Comparison of ENCODE assay signal across 16 cellular contexts in the genomic region with DNA sequence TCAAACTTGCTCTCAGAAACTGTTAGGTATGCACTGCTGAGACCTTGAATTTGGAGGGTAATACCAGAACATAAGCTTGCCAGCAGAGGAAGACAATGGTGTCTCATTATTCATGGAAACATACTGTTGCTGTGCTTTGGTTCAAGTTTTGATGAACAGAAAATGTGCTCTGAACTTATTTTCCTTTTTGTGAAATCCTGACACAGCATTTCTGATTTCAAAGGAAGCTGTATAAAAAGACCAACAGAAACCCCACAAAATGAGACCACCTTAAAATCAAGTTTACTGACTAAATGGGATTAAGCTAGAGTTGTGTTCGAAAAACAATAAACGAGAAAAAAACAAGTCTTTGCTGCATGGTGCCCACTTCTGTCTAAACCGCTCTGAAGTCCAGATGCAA.
DNase-seq lines count a peak whose midpoint lies in the region; ATAC-seq, FAIRE-seq and TF ChIP-seq lines count a peak whose summit lies in the region.
"Had no signal": no experiment of that assay in that cellular context is flagged by ENCODE, and none has a peak within 500 bp of the region (broad histone marks: within the 10 kb centered on the region; RNA-seq: fewer than 3 reads in every experiment).

No MANE protein-coding gene starts in this region.

- H3K27ac ChIP-seq in A549: no peak overlapping the region
- H3K27ac ChIP-seq in KMS-11: peak overlapping the region; percentile 24; the same call in 1 of the 2 replicates
- H3K27ac ChIP-seq: BLaER1 treated with 17β-estradiol and CSF1 and Interleukin-3, amounts not matched to agents 10 nM and 100 nM had no signal

- DNase-seq in A549 (ENCODE audit: low read depth in 1 of 2, low spot score in 1 of 2) (no peak), neural crest cell (ENCODE audit: low read depth, low spot score) (no peak), MG63 (no peak), SK-N-DZ (ENCODE audit: low spot score) (no peak), NCI-H2081 (lab: John Stamatoyannopoulos, UW) (no peak)
- DNase-seq: 8988T; ACHN; CD4-positive, CD25-positive, alpha-beta regulatory T cell; DMS53; GF-D8; HCEC 1CT; HFFc6 had no signal

- no peak for TF ChIP-seq CTCF in A549 (IDR thresholded peaks at IDR 0.05)
- TF ChIP-seq CTCF in KMS-11 (conservative IDR thresholded peaks at IDR 0.05; ENCODE audit: low read depth, low read length): no peak
- no peak for TF ChIP-seq CTCF in neural crest cell (conservative IDR thresholded peaks at IDR 0.05)

- H3K27me3 Mint-ChIP-seq in dendritic cell treated with granulocyte-macrophage colony-stimulating factor and Interleukin-4, amounts not matched to agents 40 ng/mL and 50 ng/mL, for 4 days: no peaks in the 10 kb centered on the region
- H3K27me3 Mint-ChIP-seq in neural crest cell (ENCODE audit: low read depth): no peaks in the 10 kb centered on the region
- H3K27me3 Mint-ChIP-seq: CD4-positive, CD25-positive, alpha-beta regulatory T cell; IgD-negative memory B cell had no signal

- H3K4me2 ChIP-seq in A549 (no peak overlapping the region), KMS-11 (peak overlapping the region; percentile 18; the same call in 1 of the 2 replicates)

- H3K9ac ChIP-seq in KMS-11: no peak overlapping the region
- H3K9ac ChIP-seq: BLaER1 treated with 17β-estradiol and CSF1 and Interleukin-3, amounts not matched to agents 10 nM and 100 nM had no signal

- peaks cover 49% of the 10 kb centered on the region for H3K4me1 Mint-ChIP-seq in dendritic cell treated with granulocyte-macrophage colony-stimulating factor and Interleukin-4, amounts not matched to agents 40 ng/mL and 50 ng/mL, for 4 days (ENCODE audit: low read depth)
- H3K4me1 Mint-ChIP-seq in neural crest cell: peaks cover 19% of the 10 kb centered on the region
- H3K4me1 Mint-ChIP-seq: IgD-negative memory B cell had no signal

- H4K20me1 ChIP-seq in KMS-11 (ENCODE audit: insufficient read depth): no peaks in the 10 kb centered on the region
- H4K20me1 ChIP-seq: BLaER1 treated with 17β-estradiol and CSF1 and Interleukin-3, amounts not matched to agents 10 nM and 100 nM had no signal

- H3K36me3 ChIP-seq in KMS-11 (ENCODE audit: insufficient read depth) (no peaks in the 10 kb centered on the region), MG63 (no peaks in the 10 kb centered on the region)
- H3K36me3 ChIP-seq: BLaER1 treated with 17β-estradiol and CSF1 and Interleukin-3, amounts not matched to agents 10 nM and 100 nM had no signal

- H3K9me3 ChIP-seq in A549 (no peaks in the 10 kb centered on the region), MG63 (no peaks in the 10 kb centered on the region)

- no peak for TF ChIP-seq POLR2A in A549 (IDR thresholded peaks at IDR 0.05; ENCODE audit: low read length)

- H3K79me2 ChIP-seq in KMS-11 (ENCODE audit: insufficient read depth, low read depth): no peaks in the 10 kb centered on the region

- no peak overlapping the region for H2AFZ ChIP-seq in KMS-11 (ENCODE audit: low read depth)

- 93% methylated on average over 3 of the region's 3 CpGs for WGBS in A549 (ENCODE audit: missing lambda C conversion rate)

- TF ChIP-seq RAD21 in A549 (conservative IDR thresholded peaks at IDR 0.05 in 1 of 2, IDR thresholded peaks at IDR 0.05 in 1 of 2): no peak

- no peaks in the 10 kb centered on the region for H3K27me3 ChIP-seq in KMS-11 (ENCODE audit: insufficient read depth, low read depth)
- H3K27me3 ChIP-seq in MG63: no peaks in the 10 kb centered on the region
- H3K27me3 ChIP-seq: BLaER1 treated with 17β-estradiol and CSF1 and Interleukin-3, amounts not matched to agents 10 nM and 100 nM had no signal

- H3K9me3 Mint-ChIP-seq in dendritic cell treated with granulocyte-macrophage colony-stimulating factor and Interleukin-4, amounts not matched to agents 40 ng/mL and 50 ng/mL, for 4 days: peaks cover 14% of the 10 kb centered on the region
- peaks cover 3% of the 10 kb centered on the region for H3K9me3 Mint-ChIP-seq in neural crest cell
- H3K9me3 Mint-ChIP-seq: HFFc6, IgD-negative memory B cell had no signal

- H3K27ac Mint-ChIP-seq in dendritic cell treated with granulocyte-macrophage colony-stimulating factor and Interleukin-4, amounts not matched to agents 40 ng/mL and 50 ng/mL, for 4 days: peak overlapping the region; percentile 50
- peak overlapping the region; percentile 60 for H3K27ac Mint-ChIP-seq in neural crest cell (ENCODE audit: unreplicated experiment)
- H3K27ac Mint-ChIP-seq: CD4-positive, CD25-positive, alpha-beta regulatory T cell; IgD-negative memory B cell had no signal

- POLR2A ChIA-PET in A549 (lab: Yijun Ruan, JAX): no interaction called here

- H3K36me3 Mint-ChIP-seq in dendritic cell treated with granulocyte-macrophage colony-stimulating factor and Interleukin-4, amounts not matched to agents 40 ng/mL and 50 ng/mL, for 4 days (ENCODE audit: low read depth): no peaks in the 10 kb centered on the region
- no peaks in the 10 kb centered on the region for H3K36me3 Mint-ChIP-seq in neural crest cell (ENCODE audit: low read depth)
- H3K36me3 Mint-ChIP-seq: CD4-positive, CD25-positive, alpha-beta regulatory T cell; IgD-negative memory B cell had no signal

- H3K4me1 ChIP-seq in A549: peaks cover 9% of the 10 kb centered on the region; the same call in 1 of the 3 replicates
- peaks cover 41% of the 10 kb centered on the region for H3K4me1 ChIP-seq in KMS-11 (ENCODE audit: low read depth, poor library complexity, severe bottlenecking)

- no peak for TF ChIP-seq EP300 in A549 (IDR thresholded peaks at IDR 0.05)

- no peak overlapping the region for H3K4me3 ChIP-seq in A549
- H3K4me3 ChIP-seq in KMS-11 (IDR thresholded peaks at IDR 0.05; ENCODE audit: insufficient read depth, low read depth, low read length): no peak overlapping the region
- no peak overlapping the region for H3K4me3 ChIP-seq in MG63
- H3K4me3 ChIP-seq: BLaER1 treated with 17β-estradiol and CSF1 and Interleukin-3, amounts not matched to agents 10 nM and 100 nM had no signal

- H3K4me3 Mint-ChIP-seq in dendritic cell treated with granulocyte-macrophage colony-stimulating factor and Interleukin-4, amounts not matched to agents 40 ng/mL and 50 ng/mL, for 4 days: no peak overlapping the region
- H3K4me3 Mint-ChIP-seq in neural crest cell: no peak overlapping the region
- H3K4me3 Mint-ChIP-seq: CD4-positive, CD25-positive, alpha-beta regulatory T cell; IgD-negative memory B cell had no signal

- CTCF ChIA-PET in A549 (lab: Yijun Ruan, JAX): interaction anchor here (0.8 to 0.9 kb wide), 2 partner anchors 12 to 13 kb away, joined by 3 to 4 read pairs; no protein-coding TSS in a partner anchor

- no peak for FAIRE-seq in A549 (lab: Jason Lieb, UNC)

- no peak for ATAC-seq in A549

- intact Hi-C loops in dendritic cell treated with granulocyte-macrophage colony-stimulating factor and Interleukin-4, amounts not matched to agents 40 ng/mL and 50 ng/mL, for 4 days (cut with micrococcal nuclease): no loop called here

TF ChIP-seq in A549, 52 proteins besides CTCF, POLR2A, EP300 and RAD21:
- TF ChIP-seq RCOR1 (IDR thresholded peaks at IDR 0.05; ENCODE audit: low read depth, low read length) (no peak), RARB (CRISPR knock-in tag; IDR thresholded peaks at IDR 0.05) (no peak), FOXS1 (CRISPR knock-in tag; IDR thresholded peaks at IDR 0.05) (no peak), MAFK (IDR thresholded peaks at IDR 0.05; ENCODE audit: partially characterized antibody) (peak; percentile 52), SMC3 (IDR thresholded peaks at IDR 0.05) (no peak), CHD2 (IDR thresholded peaks at IDR 0.05; ENCODE audit: low read length, partially characterized antibody) (no peak), KDM1A (IDR thresholded peaks at IDR 0.05; ENCODE audit: low read depth) (no peak), GATA3 (IDR thresholded peaks at IDR 0.05; ENCODE audit: borderline replicate concordance) (no peak)
